Comparison of ENCODE assay signal across 1 cellular context in genomic region chr11:126561327-126561893, GRCh38.
TF ChIP-seq lines count a peak whose summit lies in the region.

No MANE protein-coding gene starts in this region.

TF ChIP-seq in HepG2, 621 proteins besides CTCF, POLR2A, EP300 and RAD21 (continued from another document):
- TF ChIP-seq ADNP (CRISPR knock-in tag; IDR thresholded peaks at IDR 0.05) (no peak), ZNF333 (CRISPR knock-in tag; IDR thresholded peaks at IDR 0.05; ENCODE audit: borderline replicate concordance) (no peak), BRCA1 (CRISPR knock-in tag; IDR thresholded peaks at IDR 0.05) (no peak), ZNF580 (CRISPR knock-in tag; IDR thresholded peaks at IDR 0.05; ENCODE audit: borderline replicate concordance, low read depth) (0 out of 2 replicates have a peak, but pooled peaks have one; percentile 37), CEBPZ (IDR thresholded peaks at IDR 0.05; ENCODE audit: low read length) (no peak), CBX5 (CRISPR knock-in tag; IDR thresholded peaks at IDR 0.05; ENCODE audit: borderline replicate concordance) (no peak), ZFP82 (CRISPR knock-in tag; IDR thresholded peaks at IDR 0.05; ENCODE audit: borderline replicate concordance) (no peak), ZNF547 (CRISPR knock-in tag; IDR thresholded peaks at IDR 0.05) (no peak), ZFP37 (CRISPR knock-in tag; IDR thresholded peaks at IDR 0.05; ENCODE audit: borderline replicate concordance) (0 out of 2 replicates have a peak, but pooled peaks have one; percentile 37), ZNF367 (CRISPR knock-in tag; IDR thresholded peaks at IDR 0.05; ENCODE audit: borderline replicate concordance) (no peak), ERF (CRISPR knock-in tag; IDR thresholded peaks at IDR 0.05) (peak; percentile 50; the same call in 1 of the 2 replicates), SAP130 (CRISPR knock-in tag; IDR thresholded peaks at IDR 0.05; ENCODE audit: low read depth) (0 out of 2 replicates have a peak, but pooled peaks have one; percentile 21), ZNF678 (CRISPR knock-in tag; IDR thresholded peaks at IDR 0.05) (no peak), THAP8 (CRISPR knock-in tag; IDR thresholded peaks at IDR 0.05; ENCODE audit: borderline replicate concordance) (no peak), TMF1 (CRISPR knock-in tag; IDR thresholded peaks at IDR 0.05; ENCODE audit: low read depth) (no peak), ZNF567 (CRISPR knock-in tag; IDR thresholded peaks at IDR 0.05; ENCODE audit: borderline replicate concordance) (no peak), TOE1 (CRISPR knock-in tag; IDR thresholded peaks at IDR 0.05) (no peak), HOXA5 (CRISPR knock-in tag; IDR thresholded peaks at IDR 0.05) (peak; percentile 41; the same call in 1 of the 2 replicates), EEA1 (CRISPR knock-in tag; IDR thresholded peaks at IDR 0.05; ENCODE audit: borderline replicate concordance) (no peak), STAG1 (CRISPR knock-in tag; IDR thresholded peaks at IDR 0.05) (no peak), RFX5 (IDR thresholded peaks at IDR 0.05; ENCODE audit: low read depth, low read length) (no peak), DPF2 (CRISPR knock-in tag; IDR thresholded peaks at IDR 0.05; ENCODE audit: borderline replicate concordance, low read depth) (no peak), SATB2 (CRISPR knock-in tag; IDR thresholded peaks at IDR 0.05) (peak; percentile 60; the same call in 1 of the 2 replicates), KLF13 (CRISPR knock-in tag; IDR thresholded peaks at IDR 0.05) (no peak), TEAD2 (CRISPR knock-in tag; IDR thresholded peaks at IDR 0.05) (no peak), MTF2 (CRISPR knock-in tag; IDR thresholded peaks at IDR 0.05; ENCODE audit: borderline replicate concordance) (no peak), REST (IDR thresholded peaks at IDR 0.05; ENCODE audit: borderline replicate concordance in 1 of 2, low read depth in 1 of 2, low read length in 2 of 2) (peak; percentile 86 to 97), ZFP1 (CRISPR knock-in tag; IDR thresholded peaks at IDR 0.05) (no peak)
